8 cellular contexts compared by ENCODE assay signal in the genomic region with DNA sequence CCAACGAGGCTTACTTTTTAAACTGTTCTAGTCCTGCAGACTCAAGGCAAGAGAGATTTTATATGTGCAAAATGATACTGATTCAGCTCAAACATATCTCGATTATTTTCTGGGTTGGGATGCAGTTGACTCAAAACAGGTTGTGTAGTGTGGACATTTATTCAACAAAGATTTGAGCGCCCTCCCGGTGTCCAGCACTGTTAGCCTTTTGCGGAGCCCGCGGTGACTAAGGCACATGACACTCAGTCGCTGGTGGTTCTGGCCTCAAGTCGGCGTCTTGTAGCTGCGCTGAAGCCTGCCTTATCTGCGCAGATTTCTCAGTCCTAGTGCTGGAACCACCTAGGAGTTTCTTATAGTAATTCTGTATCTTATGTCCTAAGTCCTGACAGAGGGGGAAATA. TPM values are rescaled to one million over a fixed set of nuclear protein-coding genes. Genes with fewer than 3 reads are reported as not detected.
A peak's percentile ranks its signal among the peaks of the same experiment; 100 is the strongest.
DNase-seq lines count a peak whose midpoint lies in the region; ATAC-seq and TF ChIP-seq lines count a peak whose summit lies in the region.

No MANE protein-coding gene starts in this region.

- peak overlapping the region; percentile 96 for H2AFZ ChIP-seq in fibroblast of lung (ENCODE audit: low read length)

- peak overlapping the region; percentile 91 for H3K4me2 ChIP-seq in fibroblast of lung (ENCODE audit: extremely low read depth, insufficient read depth, low read length)

- H3K9me3 ChIP-seq in fibroblast of lung (ENCODE audit: control insufficient read depth, insufficient read depth, low read depth, low read length), result no peaks in the 10 kb centered on the region
- H3K9me3 ChIP-seq in mucosa of descending colon, result no peaks in the 10 kb centered on the region

- H3K4me1 ChIP-seq in fibroblast of lung (ENCODE audit: control insufficient read depth, extremely low read depth, insufficient read depth, low read length) (peaks cover 5% of the 10 kb centered on the region), mucosa of descending colon (ENCODE audit: low read depth) (peaks cover 6% of the 10 kb centered on the region)

- DNase-seq in COLO829 (ENCODE audit: low spot score) (peak; percentile 48), HT-29 (ENCODE audit: low spot score) (peak; percentile 64), SW 1271 (lab: John Stamatoyannopoulos, UW) (peak; percentile 16 to 59), fibroblast of lung (ENCODE audit: low read depth in 2 of 2) (peak; percentile 76 to 82), mucosa of descending colon (peak; percentile 64 to 72 (median 64)), ureter (ENCODE audit: low spot score) (peak; percentile 74), mesenteric fat pad (ENCODE audit: low spot score) (no peak)
- DNase-seq in activated effector memory CD4-positive, alpha-beta T cell treated with Interleukin-2 at 50 U/mL for 16 hours, result no peak

- intact Hi-C loops in mucosa of descending colon (cut with DNase I, micrococcal nuclease), result no loop called here

- peak; percentile 57 for ATAC-seq in mucosa of descending colon

- peak overlapping the region; percentile 73 to 96 (median 86) for H3K4me3 ChIP-seq in fibroblast of lung (replicated peaks in 1 of 4; ENCODE audit: control extremely low read depth in 1 of 4, insufficient read depth in 1 of 4, low read depth in 3 of 4, low read length in 4 of 4)
- H3K4me3 ChIP-seq in mucosa of descending colon, result peak overlapping the region; percentile 66

- H3K27me3 ChIP-seq in fibroblast of lung (ENCODE audit: control insufficient read depth, insufficient read depth, low read length), result no peaks in the 10 kb centered on the region

- H3K9ac ChIP-seq in fibroblast of lung (ENCODE audit: insufficient read depth, low read length), result no peak overlapping the region

- peak overlapping the region; percentile 9 for H3K27ac ChIP-seq in fibroblast of lung (ENCODE audit: insufficient read depth, low read length)

- TF ChIP-seq CTCF in fibroblast of lung (conservative IDR thresholded peaks at IDR 0.05 in 1 of 2, IDR thresholded peaks at IDR 0.05 in 1 of 2; ENCODE audit: low read depth in 1 of 2, low read length in 2 of 2), result peak; percentile 12 to 39
- no peak for TF ChIP-seq CTCF in mucosa of descending colon (IDR thresholded peaks at IDR 0.05)

- no peaks in the 10 kb centered on the region for H4K20me1 ChIP-seq in fibroblast of lung (ENCODE audit: control insufficient read depth, extremely low read depth, insufficient read depth, low read length)

- no peaks in the 10 kb centered on the region for H3K79me2 ChIP-seq in fibroblast of lung (ENCODE audit: control insufficient read depth, insufficient read depth, low read length)

- H3K36me3 ChIP-seq in fibroblast of lung (ENCODE audit: control insufficient read depth, insufficient read depth, low read length) (no peaks in the 10 kb centered on the region), mucosa of descending colon (ENCODE audit: low read depth) (no peaks in the 10 kb centered on the region)

RNA-seq across cellular contexts. Expression of gene CADPS2, which starts 0.9 kb away (rescaled TPM):
- total RNA-seq in HT-29 (2014; rRNA removed; shearing (Covaris generic)), result 1.6 and 1.7 TPM in 2 replicates
- total RNA-seq in fibroblast of lung (32.2 and 40.8 TPM in 2 replicates), mucosa of descending colon (10 to 100 TPM; 11.3 to 12.7 (median 11.7) TPM), ureter (25.8 TPM), mesenteric fat pad (9.7 TPM)
- 9.6 and 11.5 TPM in 2 replicates for polyA plus RNA-seq in fibroblast of lung
- 6.5 and 7.6 TPM in 2 replicates for polyA plus RNA-seq in fibroblast of lung (2012)
- polyA minus RNA-seq in fibroblast of lung (ENCODE audit: low replicate concordance), result 4.4 and 4.8 TPM in 2 replicates

Comparison
In these comparisons a context has a peak if more than half of its experiments do, and no peak if none do; other contexts are left out.
1. DNase-seq: peak in COLO829 (single experiment), HT-29 (single experiment), SW 1271 (2 of 2), fibroblast of lung (2 of 2), mucosa of descending colon (3 of 3) and ureter (single experiment); none in mesenteric fat pad (single experiment) and activated effector memory CD4-positive, alpha-beta T cell treated with Interleukin-2 at 50 U/mL for 16 hours (single experiment).